Comparison of ENCODE assay signal across 10 cellular contexts in the genomic region with DNA sequence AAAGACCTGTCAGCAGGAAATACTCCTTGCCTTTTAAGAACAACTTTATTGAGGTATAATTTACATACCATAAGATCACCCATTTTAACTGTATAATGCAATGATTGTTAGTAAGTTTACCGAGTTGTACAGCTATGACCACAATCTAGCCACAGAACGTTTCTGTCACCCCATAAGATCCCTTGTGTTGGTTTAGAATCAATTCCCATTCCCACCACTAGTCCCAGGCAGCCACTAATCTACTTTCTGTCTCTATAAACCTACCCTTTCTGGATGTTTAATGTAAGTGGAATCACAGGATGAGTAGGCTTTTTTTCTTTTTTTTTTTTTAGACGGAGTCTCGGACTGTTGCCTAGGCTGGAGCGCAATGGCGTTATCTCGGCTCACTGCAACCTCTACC. TPM values are rescaled to one million over a fixed set of nuclear protein-coding genes. Genes with fewer than 3 reads are reported as not detected.
DNase-seq lines count a peak whose midpoint lies in the region; ATAC-seq and TF ChIP-seq lines count a peak whose summit lies in the region.
"Had no signal": no experiment of that assay in that cellular context is flagged by ENCODE, and none has a peak within 500 bp of the region (broad histone marks: within the 10 kb centered on the region; RNA-seq: fewer than 3 reads in every experiment).

No MANE protein-coding gene starts in this region.

- no peak overlapping the region for H3K9ac ChIP-seq in PC-3 (ENCODE audit: low read length)

- DNase-seq in A673 (ENCODE audit: low spot score) (peak; percentile 44), Daoy (ENCODE audit: low read depth) (peak; percentile 20), PC-3 (peak; percentile 26), fibroblast of the aortic adventitia (ENCODE audit: low read depth) (no peak), adrenal gland (no peak), ovary (no peak), mesenteric fat pad (ENCODE audit: low spot score) (no peak)
- no peak for DNase-seq in stimulated activated CD8-positive, alpha-beta memory T cell treated with anti-CD3 and anti-CD28 coated beads, Interleukin-4, amount 100 ng/mL, for 48 hours
- DNase-seq: DMS79 treated with DMSO at 0.1 percent for 48 hours had no signal

- no peak for TF ChIP-seq POLR2A in adrenal gland (IDR thresholded peaks at IDR 0.05)
- TF ChIP-seq POLR2A in ovary (IDR thresholded peaks at IDR 0.05), result no peak

- 81 to 86% (median 85%) methylated on average over 7 of the region's 7 CpGs for WGBS in adrenal gland, 4 donors
- WGBS in ovary, 3 donors, result 83 to 88% (median 88%) methylated on average over 7 of the region's 7 CpGs

- H2AFZ ChIP-seq in PC-3 (ENCODE audit: low read length), result no peak overlapping the region

- no peak for TF ChIP-seq EP300 in ovary (IDR thresholded peaks at IDR 0.05)

- no peak for ATAC-seq in PC-3

- H3K9me2 ChIP-seq in PC-3 (replicated peaks; ENCODE audit: low read length), result no peaks in the 10 kb centered on the region

- H3K79me2 ChIP-seq in PC-3 (ENCODE audit: low read length), result peaks cover 81% of the 10 kb centered on the region

- no peaks in the 10 kb centered on the region for H4K20me1 ChIP-seq in PC-3 (ENCODE audit: low read length)

- H3K27me3 ChIP-seq in A673 (replicated peaks; ENCODE audit: insufficient read depth, low read depth, low read length, poor library complexity) (no peaks in the 10 kb centered on the region), PC-3 (ENCODE audit: low read length) (no peaks in the 10 kb centered on the region), adrenal gland (no peaks in the 10 kb centered on the region), ovary (no peaks in the 10 kb centered on the region)
- H3K27me3 ChIP-seq: suprapubic skin had no signal

- no peaks in the 10 kb centered on the region for H3K9me3 ChIP-seq in A673 (ENCODE audit: low read depth, low read length, poor library complexity, severe bottlenecking)
- no peaks in the 10 kb centered on the region for H3K9me3 ChIP-seq in PC-3 (ENCODE audit: low read length)
- no peaks in the 10 kb centered on the region for H3K9me3 ChIP-seq in adrenal gland (replicated peaks in 1 of 3)
- no peaks in the 10 kb centered on the region for H3K9me3 ChIP-seq in ovary
- H3K9me3 ChIP-seq: suprapubic skin had no signal

- H3K27ac ChIP-seq in A673 (ENCODE audit: low read depth, low read length, poor library complexity, severe bottlenecking) (no peak overlapping the region), PC-3 (ENCODE audit: low read length) (no peak overlapping the region), adrenal gland (no peak overlapping the region), ovary (no peak overlapping the region)
- H3K27ac ChIP-seq: suprapubic skin had no signal

- CTCF ChIA-PET in A673 (lab: Charles Lee), result interaction anchor here (0.7 kb wide), 1 partner anchor 120 kb away, joined by 3 read pairs; no protein-coding TSS in a partner anchor
- CTCF ChIA-PET in PC-3 (lab: Charles Lee), result no interaction called here

- BruUV-seq in A673 (replicated peaks; lab: Mats Ljungman, UMichigan), result no TSS peak
- BruUV-seq in PC-3 (replicated peaks; lab: Mats Ljungman, UMichigan), result no TSS peak

- POLR2A ChIA-PET in A673 (lab: Charles Lee; ENCODE audit: low non-redundant PET), result no interaction called here
- POLR2A ChIA-PET in PC-3 (lab: Charles Lee; ENCODE audit: unreplicated experiment), result no interaction called here

- intact Hi-C loops in A673 (cut with micrococcal nuclease; ENCODE audit: unreplicated experiment), result no loop called here
- intact Hi-C loops in PC-3 (cut with micrococcal nuclease), result no loop called here
- intact Hi-C loops in adrenal gland (cut with DNase I), result no loop called here
- intact Hi-C loops in ovary (cut with DNase I), result no loop called here

- no peaks in the 10 kb centered on the region for H3K4me1 ChIP-seq in A673 (ENCODE audit: insufficient read depth, low read length, poor library complexity, severe bottlenecking)
- peaks cover 3% of the 10 kb centered on the region; the same call in 1 of the 2 replicates for H3K4me1 ChIP-seq in PC-3 (ENCODE audit: insufficient read depth, low read length)
- peaks cover 7 to 15% of the 10 kb centered on the region in 2 donors for H3K4me1 ChIP-seq in adrenal gland (replicated peaks in 1 of 2)
- H3K4me1 ChIP-seq in ovary (ENCODE audit: insufficient read depth), result peaks cover 3% of the 10 kb centered on the region

- no peaks in the 10 kb centered on the region for H3F3A ChIP-seq in PC-3 (ENCODE audit: low read length, unreplicated experiment)

- H3K4me3 ChIP-seq in A673 (ENCODE audit: low read depth, low read length, poor library complexity, severe bottlenecking) (no peak overlapping the region), PC-3 (ENCODE audit: low read length) (no peak overlapping the region), fibroblast of the aortic adventitia (ENCODE audit: low read depth, low read length) (no peak overlapping the region), adrenal gland (no peak overlapping the region), ovary (no peak overlapping the region)
- H3K4me3 ChIP-seq: suprapubic skin had no signal

- TF ChIP-seq CTCF in A673 (conservative IDR thresholded peaks at IDR 0.05; ENCODE audit: low read depth, low read length) (peak; percentile 41; the same call in 1 of the 2 replicates), PC-3 (conservative IDR thresholded peaks at IDR 0.05; ENCODE audit: low read depth, low read length) (peak; percentile 39), fibroblast of the aortic adventitia (IDR thresholded peaks at IDR 0.05; ENCODE audit: insufficient read depth, low read length) (peak; percentile 34), adrenal gland (IDR thresholded peaks at IDR 0.05) (peak in 1 of 6 experiments; percentile 13), ovary (IDR thresholded peaks at IDR 0.05) (no peak)

- no peak overlapping the region for H3K4me2 ChIP-seq in PC-3 (ENCODE audit: low read length)

- H3K36me3 ChIP-seq in A673 (ENCODE audit: insufficient read depth, low read length, poor library complexity, severe bottlenecking), result peaks cover 6% of the 10 kb centered on the region
- H3K36me3 ChIP-seq in PC-3 (ENCODE audit: low read depth, low read length), result no peaks in the 10 kb centered on the region
- no peaks in the 10 kb centered on the region for H3K36me3 ChIP-seq in adrenal gland (replicated peaks in 1 of 2)
- H3K36me3 ChIP-seq in ovary, result no peaks in the 10 kb centered on the region

RNA-seq across cellular contexts. Expression of a gene that starts 4.4 kb away (rescaled TPM):
- 47.1 and 50.9 TPM in 2 replicates for total RNA-seq in A673 (2021)
- 16.6 and 19.9 TPM in 2 replicates for total RNA-seq in Daoy (2014; rRNA removed; shearing (Covaris generic))
- total RNA-seq in PC-3 (2014; rRNA removed), result 11.4 and 15.4 TPM in 2 replicates
- 11.5 and 30.9 TPM in 2 replicates for total RNA-seq in fibroblast of the aortic adventitia (ENCODE audit: low replicate concordance)
- 10 to 100 TPM; 22.5 to 45.9 (median 34.2) TPM for total RNA-seq in adrenal gland
- polyA plus RNA-seq in adrenal gland, result 10 to 100 TPM in 2 of 3 donors, 1 to 10 TPM in 1; 8.9 to 34.0 (median 11.9) TPM
- total RNA-seq in ovary, result 10 to 100 TPM; 11.6 to 34.4 (median 28.3) TPM
- 10 to 100 TPM; 16.3 to 44.0 TPM for polyA plus RNA-seq in ovary
- 33.4 TPM for total RNA-seq in mesenteric fat pad

RNA-seq across cellular contexts. Expression of a gene that starts 15.2 kb away (rescaled TPM):
- total RNA-seq in A673 (2021), result 200 and 215 TPM in 2 replicates
- total RNA-seq in Daoy (2014; rRNA removed; shearing (Covaris generic)), result 15.8 and 18.2 TPM in 2 replicates
- 30.8 and 39.6 TPM in 2 replicates for total RNA-seq in PC-3 (2014; rRNA removed)
- 44.4 and 57.9 TPM in 2 replicates for total RNA-seq in fibroblast of the aortic adventitia (ENCODE audit: low replicate concordance)
- 10 to 100 TPM; 22.6 to 40.4 (median 27.3) TPM for total RNA-seq in adrenal gland
- polyA plus RNA-seq in adrenal gland, result 10 to 100 TPM; 15.3 to 26.2 (median 19.9) TPM
- 10 to 100 TPM; 22.4 to 57.8 (median 49.0) TPM for total RNA-seq in ovary
- 10 to 100 TPM; 18.0 to 61.5 TPM for polyA plus RNA-seq in ovary
- 39.5 TPM for total RNA-seq in mesenteric fat pad

Comparison
In these comparisons a context has a peak if more than half of its experiments do, and no peak if none do; other contexts are left out.
1. DNase-seq: peak in A673 (single experiment), Daoy (single experiment) and PC-3 (single experiment); none in fibroblast of the aortic adventitia (single experiment), stimulated activated CD8-positive, alpha-beta memory T cell treated with anti-CD3 and anti-CD28 coated beads, Interleukin-4, amount 100 ng/mL, for 48 hours (single experiment), adrenal gland (0 of 7), ovary (0 of 5) and mesenteric fat pad (single experiment).
2. CTCF ChIP-seq: peak in A673 (single experiment), PC-3 (single experiment) and fibroblast of the aortic adventitia (single experiment); none in ovary (0 of 3).